Comparison of ENCODE assay signal across 17 cellular contexts in genomic region chr4:56164921-56165320, GRCh38.
A peak's percentile ranks its signal among the peaks of the same experiment; 100 is the strongest.
DNase-seq lines count a peak whose midpoint lies in the region; ATAC-seq, FAIRE-seq and TF ChIP-seq lines count a peak whose summit lies in the region.
"Had no signal": no experiment of that assay in that cellular context is flagged by ENCODE, and none has a peak within 500 bp of the region (broad histone marks: within the 10 kb centered on the region; RNA-seq: fewer than 3 reads in every experiment).

No MANE protein-coding gene starts in this region.

- no peak overlapping the region for H3K4me3 ChIP-seq in astrocyte (ENCODE audit: insufficient read depth, low read depth, low read length)
- no peak overlapping the region for H3K4me3 ChIP-seq in parathyroid adenoma (ENCODE audit: low read depth, low read length)
- H3K4me3 ChIP-seq: A549, GM12878, HAP-1 had no signal

- no peak for ATAC-seq in GM21367 (IDR thresholded peaks at IDR 0.05; ENCODE audit: unreplicated experiment)
- ATAC-seq: A549, GM12878 had no signal

- no peak overlapping the region for H3K4me3 Mint-ChIP-seq in astrocyte (ENCODE audit: unreplicated experiment)
- no peak overlapping the region for H3K4me3 Mint-ChIP-seq in activated CD4-positive, alpha-beta T cell treated with anti-CD3 and anti-CD28 coated beads, Interleukin-2, amount 10 ng/mL, durations not matched to agents 7 days and 5 days
- H3K4me3 Mint-ChIP-seq: CD4-positive, alpha-beta memory T cell had no signal

- H3K36me3 ChIP-seq in astrocyte (ENCODE audit: insufficient read depth, low read length) (no peaks in the 10 kb centered on the region), parathyroid adenoma (ENCODE audit: control insufficient read depth, insufficient read depth, low read length) (no peaks in the 10 kb centered on the region)
- H3K36me3 ChIP-seq: HAP-1 had no signal

- H3K9ac ChIP-seq in astrocyte (ENCODE audit: low read length) = no peak overlapping the region
- H3K9ac ChIP-seq in parathyroid adenoma = no peak overlapping the region

- peaks cover 4% of the 10 kb centered on the region for H3K9me3 Mint-ChIP-seq in astrocyte (ENCODE audit: unreplicated experiment)
- H3K9me3 Mint-ChIP-seq in activated CD4-positive, alpha-beta T cell treated with anti-CD3 and anti-CD28 coated beads, Interleukin-2, amount 10 ng/mL, durations not matched to agents 7 days and 5 days = peaks cover 2% of the 10 kb centered on the region

- peak; percentile 2 for DNase-seq in astrocyte (ENCODE audit: low read depth)
- peak; percentile 90 for DNase-seq in left kidney (ENCODE audit: low read depth, low spot score)
- DNase-seq in urothelium cell line (ENCODE audit: low spot score) = no peak
- no peak for DNase-seq in retina
- no peak for DNase-seq in activated CD4-positive, alpha-beta T cell treated with anti-CD3 and anti-CD28 coated beads, Interleukin-2, amount 10 ng/mL, durations not matched to agents 7 days and 5 days
- no peak for DNase-seq in NCI-H146 (lab: John Stamatoyannopoulos, UW)
- DNase-seq: BE2C; CD4-positive, alpha-beta memory T cell; DMS79; GOT3 had no signal

- no peaks in the 10 kb centered on the region for H3K27me3 Mint-ChIP-seq in astrocyte (ENCODE audit: low read depth, unreplicated experiment)
- H3K27me3 Mint-ChIP-seq in activated CD4-positive, alpha-beta T cell treated with anti-CD3 and anti-CD28 coated beads, Interleukin-2, amount 10 ng/mL, durations not matched to agents 7 days and 5 days = peaks cover 3% of the 10 kb centered on the region

- H2AFZ ChIP-seq in astrocyte (ENCODE audit: low read depth, low read length) = no peak overlapping the region
- no peak overlapping the region for H2AFZ ChIP-seq in parathyroid adenoma

- POLR2A ChIA-PET in activated CD4-positive, alpha-beta T cell treated with anti-CD3 and anti-CD28 coated beads, Interleukin-2, amount 10 ng/mL, durations not matched to agents 7 days and 5 days (lab: Charles Lee) = no interaction called here

- H3K27ac Mint-ChIP-seq in astrocyte (ENCODE audit: unreplicated experiment) = no peak overlapping the region
- H3K27ac Mint-ChIP-seq in activated CD4-positive, alpha-beta T cell treated with anti-CD3 and anti-CD28 coated beads, Interleukin-2, amount 10 ng/mL, durations not matched to agents 7 days and 5 days = no peak overlapping the region
- H3K27ac Mint-ChIP-seq: CD4-positive, alpha-beta memory T cell had no signal

- H4K20me1 ChIP-seq in astrocyte (ENCODE audit: insufficient read depth, low read length) = no peaks in the 10 kb centered on the region

- no peaks in the 10 kb centered on the region for H3K36me3 Mint-ChIP-seq in astrocyte (ENCODE audit: low read depth, unreplicated experiment)
- H3K36me3 Mint-ChIP-seq in activated CD4-positive, alpha-beta T cell treated with anti-CD3 and anti-CD28 coated beads, Interleukin-2, amount 10 ng/mL, durations not matched to agents 7 days and 5 days (ENCODE audit: low read depth) = no peaks in the 10 kb centered on the region

- no peaks in the 10 kb centered on the region for H3K79me2 ChIP-seq in astrocyte (ENCODE audit: insufficient read depth, low read length)
- no peaks in the 10 kb centered on the region for H3K79me2 ChIP-seq in parathyroid adenoma

- H3K27me3 ChIP-seq in astrocyte (ENCODE audit: insufficient read depth, low read length) (no peaks in the 10 kb centered on the region), parathyroid adenoma (ENCODE audit: control insufficient read depth, insufficient read depth, low read length) (no peaks in the 10 kb centered on the region)
- H3K27me3 ChIP-seq: BE2C had no signal

- no peak overlapping the region for H3K4me2 ChIP-seq in astrocyte (ENCODE audit: low read length)
- H3K4me2 ChIP-seq in parathyroid adenoma (ENCODE audit: low read length) = peak overlapping the region; percentile 16
- H3K4me2 ChIP-seq: A549 had no signal

- FAIRE-seq in astrocyte (lab: Jason Lieb, UNC) = no peak
- peak; percentile 56 for FAIRE-seq in urothelium cell line (lab: Jason Lieb, UNC)
- FAIRE-seq: A549, GM12878, GM18507 had no signal

- TF ChIP-seq CTCF in astrocyte (IDR thresholded peaks at IDR 0.05; ENCODE audit: insufficient read depth, low read depth, low read length) (no peak), parathyroid adenoma (IDR thresholded peaks at IDR 0.05) (no peak)

- H3K27ac ChIP-seq in astrocyte (ENCODE audit: low read depth, low read length) = no peak overlapping the region
- peak overlapping the region; percentile 95 for H3K27ac ChIP-seq in parathyroid adenoma
- H3K27ac ChIP-seq: A549, C4-2B had no signal

- peaks cover 4% of the 10 kb centered on the region for H3K4me1 Mint-ChIP-seq in astrocyte (ENCODE audit: low read depth, unreplicated experiment)
- H3K4me1 Mint-ChIP-seq in activated CD4-positive, alpha-beta T cell treated with anti-CD3 and anti-CD28 coated beads, Interleukin-2, amount 10 ng/mL, durations not matched to agents 7 days and 5 days = no peaks in the 10 kb centered on the region
- H3K4me1 Mint-ChIP-seq: CD4-positive, alpha-beta memory T cell had no signal

- H3K9me3 ChIP-seq in astrocyte (ENCODE audit: insufficient read depth, low read depth, low read length) (no peaks in the 10 kb centered on the region), parathyroid adenoma (ENCODE audit: control insufficient read depth, low read length) (no peaks in the 10 kb centered on the region)
- H3K9me3 ChIP-seq: A549, BE2C, HAP-1 had no signal

- H3K4me1 ChIP-seq in astrocyte (ENCODE audit: insufficient read depth, low read length) (no peaks in the 10 kb centered on the region), parathyroid adenoma (peaks cover 22% of the 10 kb centered on the region)
- H3K4me1 ChIP-seq: A549, BE2C, HAP-1 had no signal

- CTCF ChIA-PET in activated CD4-positive, alpha-beta T cell treated with anti-CD3 and anti-CD28 coated beads, Interleukin-2, amount 10 ng/mL, durations not matched to agents 7 days and 5 days (lab: Charles Lee) = no interaction called here

Comparison
In these comparisons a context has a peak if more than half of its experiments do, and no peak if none do; other contexts are left out.
1. DNase-seq: peak in astrocyte (single experiment) and left kidney (single experiment); none in urothelium cell line (single experiment), retina (single experiment), activated CD4-positive, alpha-beta T cell treated with anti-CD3 and anti-CD28 coated beads, Interleukin-2, amount 10 ng/mL, durations not matched to agents 7 days and 5 days (single experiment) and NCI-H146 (single experiment).